10 cellular contexts compared by ENCODE assay signal in genomic region chr5:181169459-181170236, GRCh38. TPM values are rescaled to one million over a fixed set of nuclear protein-coding genes. Genes with fewer than 3 reads are reported as not detected.
DNase-seq lines count a peak whose midpoint lies in the region; ATAC-seq, FAIRE-seq and TF ChIP-seq lines count a peak whose summit lies in the region.
"Not testable (repeated sequence)": the region's sequence is repeated elsewhere in the genome, so short reads cannot be mapped to it uniquely, and the experiment has no call there.
"Had no signal": no experiment of that assay in that cellular context is flagged by ENCODE, and none has a peak within 500 bp of the region (broad histone marks: within the 10 kb centered on the region; RNA-seq: fewer than 3 reads in every experiment).

No MANE protein-coding gene starts in this region.

- not testable (repeated sequence) for H3K36me3 ChIP-seq in Panc1 (ENCODE audit: control insufficient read depth, insufficient read depth, low read length); mammary epithelial cell (ENCODE audit: insufficient read depth, low read length); iPS-15b (ENCODE audit: control insufficient read depth, insufficient read depth, low read length); skeletal muscle satellite cell (ENCODE audit: insufficient read depth, low read length)

- H3K4me3 ChIP-seq in Panc1 (ENCODE audit: low read depth in 2 of 2, low read length in 2 of 2) (peak overlapping the region; percentile 49 to 72), mammary epithelial cell (replicated peaks in 1 of 3; ENCODE audit: insufficient read depth in 1 of 3, low read depth in 2 of 3, low read length in 3 of 3) (peak overlapping the region in 2 of 3 experiments; percentile 26 to 37), iPS-15b (ENCODE audit: low read depth, low read length) (peak overlapping the region; percentile 76)
- H3K4me3 ChIP-seq in skeletal muscle satellite cell (ENCODE audit: low read length) = not testable (repeated sequence)

- H3K36me3 Mint-ChIP-seq in activated CD4-positive, alpha-beta memory T cell treated with anti-CD3 and anti-CD28 coated beads for 36 hours = not testable (repeated sequence)

- H3K4me1 ChIP-seq in Panc1 (ENCODE audit: control insufficient read depth, insufficient read depth, low read length) = peaks cover 19% of the 10 kb centered on the region
- not testable (repeated sequence) for H3K4me1 ChIP-seq in mammary epithelial cell (ENCODE audit: insufficient read depth, low read length); iPS-15b (ENCODE audit: control insufficient read depth, insufficient read depth, low read length); skeletal muscle satellite cell (ENCODE audit: control insufficient read depth, insufficient read depth, low read length)

- not testable (repeated sequence) for H3K9ac ChIP-seq in mammary epithelial cell (ENCODE audit: insufficient read depth, low read length); iPS-15b (ENCODE audit: low read depth, low read length); skeletal muscle satellite cell (ENCODE audit: low read depth, low read length)

- H3K79me2 ChIP-seq in mammary epithelial cell (ENCODE audit: insufficient read depth, low read length) = not testable (repeated sequence)

- CTCF ChIA-PET in Panc1 (lab: Charles Lee); mammary epithelial cell (lab: Charles Lee; ENCODE audit: low non-redundant PET): not testable (repeated sequence)
- CTCF ChIA-PET in activated CD4-positive, alpha-beta memory T cell treated with anti-CD3 and anti-CD28 coated beads for 36 hours (lab: Charles Lee) = interaction anchor here (0.9 kb wide), 1 partner anchor 11 kb away, joined by 3 read pairs; no protein-coding TSS in a partner anchor

- peaks cover 58% of the 10 kb centered on the region for H3K4me1 Mint-ChIP-seq in activated CD4-positive, alpha-beta memory T cell treated with anti-CD3 and anti-CD28 coated beads for 36 hours (ENCODE audit: low read depth)

- peak overlapping the region; percentile 61 for H2AFZ ChIP-seq in mammary epithelial cell (ENCODE audit: low read depth, low read length)

- TF ChIP-seq CTCF in Panc1 (IDR thresholded peaks at IDR 0.05); mammary epithelial cell (conservative IDR thresholded peaks at IDR 0.05 in 1 of 2, IDR thresholded peaks at IDR 0.05 in 1 of 2; ENCODE audit: extremely low read depth in 1 of 2, insufficient read depth in 1 of 2, low read depth in 1 of 2, low read length in 2 of 2): not testable (repeated sequence)

- H3K27me3 Mint-ChIP-seq in activated CD4-positive, alpha-beta memory T cell treated with anti-CD3 and anti-CD28 coated beads for 36 hours = peaks cover 74% of the 10 kb centered on the region

- peak overlapping the region; percentile 88 for H3K27ac ChIP-seq in Panc1 (ENCODE audit: low read length)
- not testable (repeated sequence) for H3K27ac ChIP-seq in mammary epithelial cell (ENCODE audit: insufficient read depth, low read depth, low read length)

- not testable (repeated sequence) for DNase-seq in GM18507 (ENCODE audit: extremely low spot score, insufficient read length, low read depth); Panc1 (ENCODE audit: low read depth, low spot score)
- DNase-seq in HT1080 (ENCODE audit: low read depth) (peak; percentile 96), mammary epithelial cell (peak; percentile 84)
- DNase-seq in activated CD4-positive, alpha-beta memory T cell treated with anti-CD3 and anti-CD28 coated beads for 36 hours = peak; percentile 90

- peak; percentile 75 for ATAC-seq in Panc1

- dilution Hi-C loops in mammary epithelial cell (cut with HindIII; ENCODE audit: low sequenced_read_pairs) = not testable (repeated sequence)

- peak overlapping the region; percentile 55 for H3K4me3 Mint-ChIP-seq in activated CD4-positive, alpha-beta memory T cell treated with anti-CD3 and anti-CD28 coated beads for 36 hours

- WGBS in mammary epithelial cell (ENCODE audit: low coverage, missing lambda C conversion rate) = 9% methylated on average over 33 of the region's 50 CpGs

- H3K27me3 ChIP-seq in Panc1 (ENCODE audit: control insufficient read depth, insufficient read depth, low read length); mammary epithelial cell (ENCODE audit: insufficient read depth, low read length): not testable (repeated sequence)
- H3K27me3 ChIP-seq in iPS-15b (ENCODE audit: control insufficient read depth, insufficient read depth, low read length) (peaks cover 62% of the 10 kb centered on the region), skeletal muscle satellite cell (ENCODE audit: control insufficient read depth, insufficient read depth, low read length) (peaks cover 47% of the 10 kb centered on the region)

- POLR2A ChIA-PET in Panc1 (lab: Charles Lee); activated CD4-positive, alpha-beta memory T cell treated with anti-CD3 and anti-CD28 coated beads for 36 hours (lab: Charles Lee): not testable (repeated sequence)

- BruUV-seq in Panc1 (replicated peaks; lab: Mats Ljungman, UMichigan) (TSS peak; percentile 100), mammary epithelial cell (replicated peaks; lab: Mats Ljungman, UMichigan) (TSS peak; percentile 97)

- not testable (repeated sequence) for H4K20me1 ChIP-seq in mammary epithelial cell (ENCODE audit: insufficient read depth, low read length)

- H3K4me2 ChIP-seq in mammary epithelial cell (ENCODE audit: insufficient read depth, low read depth, low read length) (peak overlapping the region; percentile 63), skeletal muscle satellite cell (ENCODE audit: low read length) (peak overlapping the region; percentile 67)

- intact Hi-C loops in Panc1 (cut with micrococcal nuclease; ENCODE audit: unreplicated experiment) = loop anchor here (5.0 kb wide), 1 partner anchor 302 kb away; no protein-coding TSS in a partner anchor
- intact Hi-C loops in activated CD4-positive, alpha-beta memory T cell treated with anti-CD3 and anti-CD28 coated beads for 36 hours (cut with micrococcal nuclease) = loop anchor here (2.0 kb wide), 1 partner anchor 13 kb away; no protein-coding TSS in a partner anchor
- intact Hi-C loops in mammary epithelial cell (cut with micrococcal nuclease) = not testable (repeated sequence)

- peak; percentile 70 for FAIRE-seq in A204.1 (lab: Jason Lieb, UNC)
- FAIRE-seq in GM18507 (lab: Jason Lieb, UNC) = peak; percentile 80

- not testable (repeated sequence) for H3K9me3 ChIP-seq in Panc1 (ENCODE audit: control insufficient read depth, insufficient read depth, low read depth, low read length); mammary epithelial cell (replicated peaks; ENCODE audit: insufficient read depth, low read length); iPS-15b (ENCODE audit: control insufficient read depth, insufficient read depth, low read length); skeletal muscle satellite cell (replicated peaks; ENCODE audit: low read length)

- H3K9me3 Mint-ChIP-seq in activated CD4-positive, alpha-beta memory T cell treated with anti-CD3 and anti-CD28 coated beads for 36 hours = not testable (repeated sequence)

- in situ Hi-C loops in Panc1 (cut with HindIII; ENCODE audit: low pct_unique_long_range_greater_than_20kb, low sequenced_read_pairs); mammary epithelial cell (cut with MboI; ENCODE audit: low sequenced_read_pairs in 2 of 2): not testable (repeated sequence)

- H3K27ac Mint-ChIP-seq in activated CD4-positive, alpha-beta memory T cell treated with anti-CD3 and anti-CD28 coated beads for 36 hours = peak overlapping the region; percentile 66

RNA-seq across cellular contexts. Expression of gene OR2V2, which starts 22.3 kb away (rescaled TPM):
- not detected in 2 replicates for total RNA-seq in HT1080 (2014; rRNA removed; shearing (Covaris generic))
- polyA plus RNA-seq in HT1080 (2015; cell fraction: cytosol; rRNA removed) = not detected in 2 replicates
- polyA plus RNA-seq in HT1080 (2015; cell fraction: nucleus; rRNA removed) = not detected in 2 replicates
- total RNA-seq in Panc1 (2021; ENCODE audit: unreplicated experiment) (not detected), mammary epithelial cell (not detected)
- polyA plus RNA-seq in Panc1 (2012; ENCODE audit: insufficient read length) = not detected
- not detected for total RNA-seq in activated CD4-positive, alpha-beta memory T cell treated with anti-CD3 and anti-CD28 coated beads for 36 hours
- not detected for polyA plus RNA-seq in mammary epithelial cell
- polyA minus RNA-seq in mammary epithelial cell = not detected
- total RNA-seq in skeletal muscle satellite cell (2012; rRNA removed) = not detected in 2 replicates
- polyA plus RNA-seq: BJ had no signal

RNA-seq across cellular contexts. Expression of gene TRIM7, which starts 35.3 kb away (rescaled TPM):
- total RNA-seq in HT1080 (2014; rRNA removed; shearing (Covaris generic)) = 12.6 and 15.4 TPM in 2 replicates
- 9.8 and 12.4 TPM in 2 replicates for polyA plus RNA-seq in HT1080 (2015; cell fraction: cytosol; rRNA removed)
- 7.8 and 9.8 TPM in 2 replicates for polyA plus RNA-seq in HT1080 (2015; cell fraction: nucleus; rRNA removed)
- total RNA-seq in Panc1 (2021; ENCODE audit: unreplicated experiment) (25.8 TPM), mammary epithelial cell (10 to 100 TPM in 1 of 2 donors, 1 to 10 TPM in 1; 6.3 to 31.4 TPM)
- 21.3 TPM for polyA plus RNA-seq in Panc1 (2012; ENCODE audit: insufficient read length)
- total RNA-seq in activated CD4-positive, alpha-beta memory T cell treated with anti-CD3 and anti-CD28 coated beads for 36 hours = 1 to 10 TPM; 2.9 to 3.5 TPM
- 18.8 TPM for polyA plus RNA-seq in mammary epithelial cell
- 6.6 TPM for polyA minus RNA-seq in mammary epithelial cell
- 4.6 and 6.8 TPM in 2 replicates for total RNA-seq in skeletal muscle satellite cell (2012; rRNA removed)

RNA-seq across cellular contexts. Expression of gene OR2V1, which starts 38.7 kb away (rescaled TPM):
- total RNA-seq in HT1080 (2014; rRNA removed; shearing (Covaris generic)) = not detected in 2 replicates
- polyA plus RNA-seq in HT1080 (2015; cell fraction: cytosol; rRNA removed) = not detected in 2 replicates
- polyA plus RNA-seq in HT1080 (2015; cell fraction: nucleus; rRNA removed) = not detected in 2 replicates
- not detected for total RNA-seq in Panc1 (2021; ENCODE audit: unreplicated experiment)
- polyA plus RNA-seq in Panc1 (2012; ENCODE audit: insufficient read length) = not detected
- not detected for total RNA-seq in activated CD4-positive, alpha-beta memory T cell treated with anti-CD3 and anti-CD28 coated beads for 36 hours
- total RNA-seq in mammary epithelial cell = not detected
- not detected for polyA plus RNA-seq in mammary epithelial cell
- polyA minus RNA-seq in mammary epithelial cell = not detected
- not detected in 2 replicates for total RNA-seq in skeletal muscle satellite cell (2012; rRNA removed)
- total RNA-seq: dorsolateral prefrontal cortex had no signal
- polyA plus RNA-seq: BJ had no signal

RNA-seq across cellular contexts. Expression of gene TRIM41, which starts 53.4 kb away (rescaled TPM):
- 19.1 and 29.1 TPM in 2 replicates for total RNA-seq in HT1080 (2014; rRNA removed; shearing (Covaris generic))
- polyA plus RNA-seq in HT1080 (2015; cell fraction: cytosol; rRNA removed) = 16.6 and 18.4 TPM in 2 replicates
- 78.9 and 84.8 TPM in 2 replicates for polyA plus RNA-seq in HT1080 (2015; cell fraction: nucleus; rRNA removed)
- total RNA-seq in Panc1 (2021; ENCODE audit: unreplicated experiment) (58.3 TPM), mammary epithelial cell (10 to 100 TPM; 10.3 to 30.6 TPM)
- 72.2 TPM for polyA plus RNA-seq in Panc1 (2012; ENCODE audit: insufficient read length)
- 10 to 100 TPM; 35.3 to 36.4 TPM for total RNA-seq in activated CD4-positive, alpha-beta memory T cell treated with anti-CD3 and anti-CD28 coated beads for 36 hours
- polyA plus RNA-seq in mammary epithelial cell = 10.1 TPM
- polyA minus RNA-seq in mammary epithelial cell = 10.5 TPM
- 11.4 and 12.5 TPM in 2 replicates for total RNA-seq in skeletal muscle satellite cell (2012; rRNA removed)
